ENCODE assay signal across 8 cellular contexts in genomic region chr7:30164567-30164966, GRCh38. TPM values are rescaled to one million over a fixed set of nuclear protein-coding genes. Genes with fewer than 3 reads are reported as not detected.
DNase-seq lines count a peak whose midpoint lies in the region; ATAC-seq, FAIRE-seq and TF ChIP-seq lines count a peak whose summit lies in the region.

No MANE protein-coding gene starts in this region.

- TF ChIP-seq CTCF in K562 (IDR thresholded peaks at IDR 0.05 in 2 of 3, conservative IDR thresholded peaks at IDR 0.05 in 1 of 3; ENCODE audit: insufficient read depth in 2 of 3, low read depth in 1 of 3, low read length in 3 of 3), result peak; percentile 54 to 81 (median 63); a peak in 4 of 6 replicates
- TF ChIP-seq CTCF in thyroid gland (IDR thresholded peaks at IDR 0.05), result peak in 5 of 6 experiments; percentile 16 to 85 (median 72)

- H2AFZ ChIP-seq in K562 (ENCODE audit: low read depth, low read length), result no peak overlapping the region

- H3K27me3 ChIP-seq in K562 (ENCODE audit: control insufficient read depth in 2 of 2, insufficient read depth in 2 of 2, low read length in 2 of 2) (peaks cover 26 to 34% of the 10 kb centered on the region in 2 experiments), thyroid gland (no peaks in the 10 kb centered on the region)

- no peaks in the 10 kb centered on the region for H3K9me3 Mint-ChIP-seq in activated T-helper 1 cell treated with anti-CD3 and anti-CD28 coated beads, Interleukin-12 subunit alpha, Interleukin-12 subunit beta, Interleukin-2, Interleukin-4 antibody, amounts not matched to agents 30 ng/mL and 10 ng/mL and 1 ng/mL, durations not matched to agents 14 hours and 24 hours and 36 hours

- H3K36me3 ChIP-seq in K562 (ENCODE audit: control insufficient read depth, insufficient read depth, low read length) (no peaks in the 10 kb centered on the region), thyroid gland (no peaks in the 10 kb centered on the region)

- peak; percentile 78 for FAIRE-seq in K562 (lab: Jason Lieb, UNC)
- FAIRE-seq in islet of Langerhans (lab: Jason Lieb, UNC), result peak; percentile 88

- intact Hi-C loops in K562 (cut with micrococcal nuclease), result loop anchor here (1.0 to 10.0 kb wide), 5 partner anchors 108 to 580 kb away; no protein-coding TSS in a partner anchor
- intact Hi-C loops in thyroid gland (cut with DNase I), result loop anchor here (10.0 kb wide), 1 partner anchor 400 kb away; no protein-coding TSS in a partner anchor
- intact Hi-C loops in activated T-helper 1 cell treated with anti-CD3 and anti-CD28 coated beads, Interleukin-12 subunit alpha, Interleukin-12 subunit beta, Interleukin-2, Interleukin-4 antibody, amounts not matched to agents 30 ng/mL and 10 ng/mL and 1 ng/mL, durations not matched to agents 14 hours and 24 hours and 36 hours (cut with micrococcal nuclease), result loop anchor here (1.0 to 2.0 kb wide), 3 partner anchors 188 to 400 kb away; no protein-coding TSS in a partner anchor

- H3K27ac ChIP-seq in K562 (ENCODE audit: extremely low read depth, low read depth, low read length), result no peak overlapping the region
- H3K27ac ChIP-seq in thyroid gland, result peak overlapping the region in 2 of 3 donors; percentile 65 to 75

- POLR2A ChIA-PET in K562 (lab: Yijun Ruan, JAX), result interaction anchor here (1.3 to 2.4 kb wide), 3 partner anchors 9 to 18 kb away, joined by 3 to 7 read pairs (median 5); no protein-coding TSS in a partner anchor

- peaks cover 2% of the 10 kb centered on the region for H3K36me3 Mint-ChIP-seq in activated T-helper 1 cell treated with anti-CD3 and anti-CD28 coated beads, Interleukin-12 subunit alpha, Interleukin-12 subunit beta, Interleukin-2, Interleukin-4 antibody, amounts not matched to agents 30 ng/mL and 10 ng/mL and 1 ng/mL, durations not matched to agents 14 hours and 24 hours and 36 hours (ENCODE audit: low read depth)

- H3K4me1 Mint-ChIP-seq in activated T-helper 1 cell treated with anti-CD3 and anti-CD28 coated beads, Interleukin-12 subunit alpha, Interleukin-12 subunit beta, Interleukin-2, Interleukin-4 antibody, amounts not matched to agents 30 ng/mL and 10 ng/mL and 1 ng/mL, durations not matched to agents 14 hours and 24 hours and 36 hours (ENCODE audit: low read depth), result peaks cover 45% of the 10 kb centered on the region

- H3K4me2 ChIP-seq in K562 (ENCODE audit: insufficient read depth, low read length), result no peak overlapping the region

- no peak overlapping the region for H3K4me3 ChIP-seq in K562
- H3K4me3 ChIP-seq in thyroid gland (replicated peaks in 1 of 3), result no peak overlapping the region

- ATAC-seq in HG03196 (IDR thresholded peaks at IDR 0.05; ENCODE audit: unreplicated experiment) (peak; percentile 31), K562 (peak; percentile 70)

- TF ChIP-seq POLR2A in K562 (conservative IDR thresholded peaks at IDR 0.05), result no peak
- TF ChIP-seq POLR2A in thyroid gland (IDR thresholded peaks at IDR 0.05), result no peak

- no peak overlapping the region for H3K27ac Mint-ChIP-seq in activated T-helper 1 cell treated with anti-CD3 and anti-CD28 coated beads, Interleukin-12 subunit alpha, Interleukin-12 subunit beta, Interleukin-2, Interleukin-4 antibody, amounts not matched to agents 30 ng/mL and 10 ng/mL and 1 ng/mL, durations not matched to agents 14 hours and 24 hours and 36 hours

- WGBS in K562 (ENCODE audit: insufficient coverage, low coverage, missing lambda C conversion rate), result 60% methylated on average over 6 of the region's 6 CpGs
- WGBS in thyroid gland, 2 donors, result 52 to 56% methylated on average over 6 of the region's 6 CpGs

- CTCF ChIA-PET in K562 (lab: Yijun Ruan, JAX; ENCODE audit: low intra/inter-chr PET ratio), result interaction anchor here (1.2 kb wide), 1 partner anchor 401 kb away, joined by 3 read pairs; no protein-coding TSS in a partner anchor

- H3K4me3 Mint-ChIP-seq in activated T-helper 1 cell treated with anti-CD3 and anti-CD28 coated beads, Interleukin-12 subunit alpha, Interleukin-12 subunit beta, Interleukin-2, Interleukin-4 antibody, amounts not matched to agents 30 ng/mL and 10 ng/mL and 1 ng/mL, durations not matched to agents 14 hours and 24 hours and 36 hours, result no peak overlapping the region

- in situ Hi-C loops in K562 (cut with MboI), result loop anchor here (5.0 to 10.0 kb wide), 3 partner anchors 248 to 570 kb away; no protein-coding TSS in a partner anchor

- peaks cover 3% of the 10 kb centered on the region for H3K27me3 Mint-ChIP-seq in activated T-helper 1 cell treated with anti-CD3 and anti-CD28 coated beads, Interleukin-12 subunit alpha, Interleukin-12 subunit beta, Interleukin-2, Interleukin-4 antibody, amounts not matched to agents 30 ng/mL and 10 ng/mL and 1 ng/mL, durations not matched to agents 14 hours and 24 hours and 36 hours (ENCODE audit: insufficient read depth)

- no TSS peak for BruUV-seq in K562 (replicated peaks; lab: Mats Ljungman, UMichigan)

- no peaks in the 10 kb centered on the region; the same call in 1 of the 2 replicates for H4K20me1 ChIP-seq in K562 (replicated peaks; ENCODE audit: control insufficient read depth, insufficient read depth, low read length)

- H3K9me1 ChIP-seq in K562 (ENCODE audit: control insufficient read depth, insufficient read depth, low read length), result no peaks in the 10 kb centered on the region

- no peak for TF ChIP-seq EP300 in K562 (IDR thresholded peaks at IDR 0.05; ENCODE audit: low read length)

- no peaks in the 10 kb centered on the region for H3K9me3 ChIP-seq in K562 (replicated peaks; ENCODE audit: control insufficient read depth, insufficient read depth, low read depth, low read length)
- H3K9me3 ChIP-seq in thyroid gland, result no peaks in the 10 kb centered on the region

- H3K4me1 ChIP-seq in K562 (replicated peaks in 1 of 2; ENCODE audit: control insufficient read depth in 2 of 2, insufficient read depth in 2 of 2, low read length in 2 of 2), result peaks cover 12 to 39% of the 10 kb centered on the region in 2 experiments
- peaks cover 25 to 38% of the 10 kb centered on the region in 2 donors for H3K4me1 ChIP-seq in thyroid gland

- H3K9ac ChIP-seq in K562 (ENCODE audit: insufficient read depth in 1 of 2, low read depth in 2 of 2, low read length in 2 of 2), result no peak overlapping the region

- peak; percentile 88 for DNase-seq in DMS53 (lab: John Stamatoyannopoulos, UW)
- DNase-seq in NCI-H774 (lab: John Stamatoyannopoulos, UW), result peak; percentile 47
- peak; percentile 37 to 59 (median 50) for DNase-seq in K562 (ENCODE audit: extremely low read depth in 1 of 4, low spot score in 3 of 4)
- peak; percentile 17 to 25 for DNase-seq in thyroid gland
- no peak for DNase-seq in activated T-helper 1 cell treated with anti-CD3 and anti-CD28 coated beads, Interleukin-12 subunit alpha, Interleukin-12 subunit beta, Interleukin-2, Interleukin-4 antibody, amounts not matched to agents 30 ng/mL and 10 ng/mL and 1 ng/mL, durations not matched to agents 14 hours and 24 hours and 36 hours (ENCODE audit: low spot score)
- DNase-seq in activated CD4-positive, alpha-beta T cell treated with anti-CD3 and anti-CD28 coated beads for 48 hours, result no peak

- peak; percentile 75 to 79 for TF ChIP-seq RAD21 in K562 (CRISPR knock-in tag; conservative IDR thresholded peaks at IDR 0.05 in 1 of 2, IDR thresholded peaks at IDR 0.05 in 1 of 2)

- no peaks in the 10 kb centered on the region for H3K79me2 ChIP-seq in K562 (ENCODE audit: control insufficient read depth, insufficient read depth, low read length)

TF ChIP-seq in K562, 482 proteins besides CTCF, POLR2A, EP300 and RAD21:
- TF ChIP-seq BRD4 (IDR thresholded peaks at IDR 0.05), result no peak
- TF ChIP-seq MED1 (CRISPR knock-in tag; IDR thresholded peaks at IDR 0.05; ENCODE audit: borderline replicate concordance), result no peak
- TF ChIP-seq MCM7 (IDR thresholded peaks at IDR 0.05), result no peak
- TF ChIP-seq ZNF175 (CRISPR knock-in tag; IDR thresholded peaks at IDR 0.05; ENCODE audit: low read depth), result no peak
- no peak for TF ChIP-seq PRPF4 (IDR thresholded peaks at IDR 0.05; ENCODE audit: insufficient read depth, low read depth, low read length, poor library complexity, severe bottlenecking)
- TF ChIP-seq SMC3 (conservative IDR thresholded peaks at IDR 0.05; ENCODE audit: insufficient read depth, low read depth, low read length), result peak; percentile 39; the same call in 1 of the 2 replicates
- peak; percentile 78 for TF ChIP-seq DEAF1 (CRISPR knock-in tag; IDR thresholded peaks at IDR 0.05)
TF ChIP-seq in K562: peak in this region for 2.

RNA-seq across cellular contexts. Expression of gene MTURN, which starts 29.8 kb away (rescaled TPM):
- total RNA-seq in K562 (2011; cell fraction: chromatin; rRNA removed; ENCODE audit: low replicate concordance), result 10.7 and 25.4 TPM in 2 replicates
- 8.7 and 10.9 TPM in 2 replicates for total RNA-seq in K562 (2011; cell fraction: nucleolus; rRNA removed)
- total RNA-seq in K562 (2011; cell fraction: nucleoplasm; rRNA removed), result 20.8 and 31.9 TPM in 2 replicates
- total RNA-seq in K562 (2014; rRNA removed) (8.8 and 10.0 TPM in 2 replicates), K562 (2014; rRNA removed; fragmentation: Illumina TruSeq; extraction: Trizol) (6.4 and 7.8 TPM in 2 replicates), K562 (2015; rRNA removed; fragmentation: Illumina TruSeq; extraction: Trizol) (1.4 and 1.6 TPM in 2 replicates), K562 (2021) (5.0 and 7.7 TPM in 2 replicates), thyroid gland (10 to 100 TPM; 32.0 to 86.3 (median 44.0) TPM)
- polyA plus RNA-seq in K562 (2011; rRNA removed) (9.2 and 14.8 TPM in 2 replicates), K562 (2014; fragmentation: Illumina TruSeq; extraction: Trizol) (5.3 TPM in 2 replicates), K562 (2014; fragmentation: Nextera tagmentation; extraction: Ambion mirVana) (1 to 10 TPM in 1 of 2 experiments, under 1 TPM in 1; 0.94 to 1.0 TPM), K562 (2014; rRNA removed) (6.5 and 8.0 TPM in 2 replicates)
- 5.6 and 7.0 TPM in 2 replicates for polyA plus RNA-seq in K562 (2011; cell fraction: cytosol; rRNA removed)
- polyA plus RNA-seq in K562 (2011; cell fraction: nucleus; rRNA removed), result 23.8 and 26.1 TPM in 2 replicates
- 3.4 and 5.4 TPM in 2 replicates for polyA plus RNA-seq in K562 (2012)
- 9.0 and 14.6 TPM in 2 replicates for polyA minus RNA-seq in K562 (2011; rRNA and poly(A)+ RNA removed)
- 1.7 and 6.6 TPM in 2 replicates for polyA minus RNA-seq in K562 (2011; cell fraction: cytosol; rRNA and poly(A)+ RNA removed)
- polyA minus RNA-seq in K562 (2011; cell fraction: nucleus; rRNA and poly(A)+ RNA removed), result 7.0 and 9.3 TPM in 2 replicates
- 3.9 and 4.3 TPM in 2 replicates for total RNA-seq in activated T-helper 1 cell treated with anti-CD3 and anti-CD28 coated beads, Interleukin-12 subunit alpha, Interleukin-12 subunit beta, Interleukin-2, Interleukin-4 antibody, amounts not matched to agents 30 ng/mL and 10 ng/mL and 1 ng/mL, durations not matched to agents 14 hours and 24 hours and 36 hours

Comparison
In these comparisons a context has a peak if more than half of its experiments do, and no peak if none do; other contexts are left out.
1. DNase-seq: peak in DMS53 (single experiment), NCI-H774 (single experiment), K562 (4 of 4) and thyroid gland (2 of 2); none in activated T-helper 1 cell treated with anti-CD3 and anti-CD28 coated beads, Interleukin-12 subunit alpha, Interleukin-12 subunit beta, Interleukin-2, Interleukin-4 antibody, amounts not matched to agents 30 ng/mL and 10 ng/mL and 1 ng/mL, durations not matched to agents 14 hours and 24 hours and 36 hours (single experiment) and activated CD4-positive, alpha-beta T cell treated with anti-CD3 and anti-CD28 coated beads for 48 hours (single experiment).